In the genomic region with DNA sequence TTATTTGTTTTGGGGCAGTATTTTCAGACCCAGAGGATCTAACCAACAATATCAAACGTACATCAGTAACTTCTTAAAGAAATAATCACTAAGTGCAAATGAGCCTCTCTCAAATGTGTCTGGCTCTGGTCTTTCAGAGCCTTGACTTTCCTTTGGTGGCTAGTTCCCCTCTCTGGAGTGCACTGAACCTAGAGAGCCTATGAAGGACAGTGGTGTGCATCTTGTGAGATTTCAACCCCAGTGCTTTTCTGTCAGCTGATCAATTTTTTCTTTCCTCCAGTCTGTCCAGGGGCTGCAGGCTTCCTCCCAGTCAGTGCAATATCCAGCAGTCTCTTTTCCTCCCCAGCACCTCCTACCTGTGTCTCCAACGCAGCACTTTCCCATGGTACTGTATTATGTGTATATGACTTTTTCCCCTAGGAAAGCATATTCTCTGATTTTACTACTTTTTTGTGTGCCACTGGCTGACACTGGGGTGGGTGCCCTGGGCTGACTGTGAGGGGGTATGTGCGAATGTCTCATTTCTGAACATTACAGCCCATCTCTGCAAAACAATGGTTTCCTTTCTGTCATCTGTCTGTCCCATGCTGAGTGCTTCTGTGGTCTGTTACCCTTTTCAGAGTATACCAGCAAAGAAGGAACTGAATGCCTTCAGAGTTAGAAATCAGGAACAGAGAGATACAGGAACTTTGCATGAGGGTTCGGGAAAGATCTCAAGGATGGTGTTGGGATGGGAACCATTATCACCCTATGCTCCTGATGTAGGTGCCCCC, we compare ENCODE assay signal across 30 cellular contexts.
"Had no signal": no experiment of that assay in that cellular context is flagged by ENCODE, and none has a peak within 500 bp of the region (broad histone marks: within the 10 kb centered on the region; RNA-seq: fewer than 3 reads in every experiment).

No MANE protein-coding gene starts in this region.

- DNase-seq: activated CD4-positive, alpha-beta T cell treated with anti-CD3 and anti-CD28 coated beads for 1 hour; activated CD4-positive, alpha-beta T cell treated with anti-CD3 and anti-CD28 coated beads, Interleukin-2, amount 10 ng/mL, durations not matched to agents 7 days and 5 days; activated CD8-positive, alpha-beta T cell treated with anti-CD3 and anti-CD28 coated beads for 36 hours; activated naive CD4-positive, alpha-beta T cell; activated T-cell treated with anti-CD3 and anti-CD28 coated beads, Interleukin-2, amount 50 U/mL, for 4 hours; dermis blood vessel endothelial cell; effector CD4-positive, alpha-beta T cell; foreskin keratinocyte; left lung; lower lobe of right lung; mesenchymal stem cell; pancreas; retina; stimulated activated CD4-positive, alpha-beta T cell treated with anti-CD3 and anti-CD28 coated beads, Interleukin-12 subunit alpha, Interleukin-12 subunit beta, amount 100 ng/mL, for 4 hours; stimulated activated CD4-positive, alpha-beta T cell treated with anti-CD3 and anti-CD28 coated beads, Interleukin-4, amount 100 ng/mL, for 1 hour; stomach; T-helper 17 cell; T1000; thyroid gland; upper lobe of left lung had no signal

- ATAC-seq: activated CD8-positive, alpha-beta T cell treated with anti-CD3 and anti-CD28 coated beads for 36 hours; activated naive CD4-positive, alpha-beta T cell treated with anti-CD3 and anti-CD28 coated beads, Interleukin-2, amount 50 U/mL, for 72 hours; activated T-cell treated with anti-CD3 and anti-CD28 coated beads, Interleukin-2, amount 50 U/mL, for 4 hours; activated T-helper 17 cell treated with anti-CD3 and anti-CD28 coated beads, Interleukin-2, amount 50 U/mL, for 72 hours; foreskin keratinocyte; left lung; lower lobe of right lung; natural killer cell treated with Interleukin-12 subunit alpha and Interleukin-12 subunit beta and Interleukin-15 and Interleukin-18, amount 100 ng/mL, for 72 hours; pancreas; T-helper 17 cell had no signal

- H3K9me3 ChIP-seq: breast epithelium, esophagus muscularis mucosa, left lung, lower lobe of right lung, pancreas, prostate gland, stomach, thyroid gland, upper lobe of left lung, vagina had no signal

- H3K4me3 ChIP-seq: breast epithelium, esophagus muscularis mucosa, left lung, lower lobe of right lung, pancreas, prostate gland, skin epidermis, stomach, thyroid gland, upper lobe of left lung, vagina had no signal

- H3K4me1 ChIP-seq: breast epithelium, esophagus muscularis mucosa, foreskin keratinocyte, left lung, lower lobe of right lung, pancreas, prostate gland, stomach, thyroid gland, upper lobe of left lung, vagina had no signal

- H3K4me1 Mint-ChIP-seq: activated CD4-positive, alpha-beta T cell treated with anti-CD3 and anti-CD28 coated beads, Interleukin-2, amount 10 ng/mL, durations not matched to agents 7 days and 5 days; activated T-helper 17 cell treated with anti-CD3 and anti-CD28 coated beads, Interleukin-2, amount 50 U/mL, for 72 hours; central memory CD8-positive, alpha-beta T cell; T-helper 17 cell had no signal

- H3K27ac Mint-ChIP-seq: activated CD4-positive, alpha-beta T cell treated with anti-CD3 and anti-CD28 coated beads, Interleukin-2, amount 10 ng/mL, durations not matched to agents 7 days and 5 days; activated CD8-positive, alpha-beta T cell treated with anti-CD3 and anti-CD28 coated beads for 36 hours; activated naive CD4-positive, alpha-beta T cell treated with anti-CD3 and anti-CD28 coated beads, Interleukin-2, amount 50 U/mL, for 72 hours; activated T-helper 17 cell treated with anti-CD3 and anti-CD28 coated beads, Interleukin-2, amount 50 U/mL, for 72 hours; natural killer cell treated with Interleukin-12 subunit alpha and Interleukin-12 subunit beta and Interleukin-15 and Interleukin-18, amount 100 ng/mL, for 72 hours; T-helper 17 cell; WTC11 had no signal

- H3K36me3 ChIP-seq: breast epithelium, esophagus muscularis mucosa, left lung, lower lobe of right lung, pancreas, prostate gland, stomach, thyroid gland, upper lobe of left lung, vagina had no signal

- H3K9me3 Mint-ChIP-seq: activated CD4-positive, alpha-beta T cell treated with anti-CD3 and anti-CD28 coated beads, Interleukin-2, amount 10 ng/mL, durations not matched to agents 7 days and 5 days; activated CD8-positive, alpha-beta T cell treated with anti-CD3 and anti-CD28 coated beads for 36 hours; activated T-helper 17 cell treated with anti-CD3 and anti-CD28 coated beads, Interleukin-2, amount 50 U/mL, for 72 hours; WTC11 had no signal

- H3K27me3 Mint-ChIP-seq: activated CD4-positive, alpha-beta T cell treated with anti-CD3 and anti-CD28 coated beads, Interleukin-2, amount 10 ng/mL, durations not matched to agents 7 days and 5 days; activated CD8-positive, alpha-beta T cell treated with anti-CD3 and anti-CD28 coated beads for 36 hours; activated T-helper 17 cell treated with anti-CD3 and anti-CD28 coated beads, Interleukin-2, amount 50 U/mL, for 72 hours; central memory CD8-positive, alpha-beta T cell; natural killer cell treated with Interleukin-12 subunit alpha and Interleukin-12 subunit beta and Interleukin-15 and Interleukin-18, amount 100 ng/mL, for 72 hours; T-helper 17 cell had no signal

- H3K4me3 Mint-ChIP-seq: activated CD4-positive, alpha-beta T cell treated with anti-CD3 and anti-CD28 coated beads, Interleukin-2, amount 10 ng/mL, durations not matched to agents 7 days and 5 days; activated CD8-positive, alpha-beta T cell treated with anti-CD3 and anti-CD28 coated beads for 36 hours; activated T-cell treated with anti-CD3 and anti-CD28 coated beads, Interleukin-2, amount 50 U/mL, for 4 hours; activated T-helper 17 cell treated with anti-CD3 and anti-CD28 coated beads, Interleukin-2, amount 50 U/mL, for 72 hours; central memory CD8-positive, alpha-beta T cell; natural killer cell treated with Interleukin-12 subunit alpha and Interleukin-12 subunit beta and Interleukin-15 and Interleukin-18, amount 100 ng/mL, for 72 hours; T-helper 17 cell; WTC11 had no signal

- H3K27me3 ChIP-seq: breast epithelium, foreskin keratinocyte, pancreas, stomach, thyroid gland, upper lobe of left lung, vagina had no signal

- H3K36me3 Mint-ChIP-seq: activated naive CD4-positive, alpha-beta T cell treated with anti-CD3 and anti-CD28 coated beads, Interleukin-2, amount 50 U/mL, for 72 hours; natural killer cell treated with Interleukin-12 subunit alpha and Interleukin-12 subunit beta and Interleukin-15 and Interleukin-18, amount 100 ng/mL, for 72 hours; WTC11 had no signal

- H3K27ac ChIP-seq: breast epithelium, esophagus muscularis mucosa, foreskin keratinocyte, left lung, lower lobe of right lung, pancreas, prostate gland, skin epidermis, stomach, thyroid gland, upper lobe of left lung, vagina had no signal
